ENCODE assay signal across 8 cellular contexts in genomic region chr6:110878751-110879539, GRCh38. TPM values are rescaled to one million over a fixed set of nuclear protein-coding genes. Genes with fewer than 3 reads are reported as not detected.
DNase-seq lines count a peak whose midpoint lies in the region; ATAC-seq and TF ChIP-seq lines count a peak whose summit lies in the region.

No MANE protein-coding gene starts in this region.

- no peak for TF ChIP-seq POLR2A in body of pancreas (IDR thresholded peaks at IDR 0.05)

- no peaks in the 10 kb centered on the region for H3K9me3 ChIP-seq in cardiac muscle cell (ENCODE audit: low read depth)
- H3K9me3 ChIP-seq in body of pancreas = no peaks in the 10 kb centered on the region
- no peaks in the 10 kb centered on the region for H3K9me3 ChIP-seq in stomach smooth muscle (ENCODE audit: control insufficient read depth in 2 of 2, low read length in 2 of 2)

- TF ChIP-seq CTCF in cardiac muscle cell (IDR thresholded peaks at IDR 0.05; ENCODE audit: low read depth, low read length) (peak; percentile 71), body of pancreas (IDR thresholded peaks at IDR 0.05) (peak in 6 of 7 experiments; percentile 13 to 37 (median 24))

- peak; percentile 45 to 61 for DNase-seq in cardiac muscle cell (ENCODE audit: low read depth in 1 of 2, low spot score in 1 of 2)
- DNase-seq in left cardiac atrium = no peak
- DNase-seq in OCI-M1 (lab: John Stamatoyannopoulos, UW) = peak; percentile 81
- peak in 1 of 4 donors; percentile 14 for DNase-seq in body of pancreas
- no peak for DNase-seq in NCI-H345 treated with DMSO at 0.1 percent for 48 hours (lab: John Stamatoyannopoulos, UW; ENCODE audit: unreplicated experiment)

- WGBS in body of pancreas, 2 donors = 6 to 11% methylated on average over 10 of the region's 10 CpGs

- no peak for ATAC-seq in left cardiac atrium
- ATAC-seq in body of pancreas = no peak
- ATAC-seq in HG02938 (IDR thresholded peaks at IDR 0.05; ENCODE audit: unreplicated experiment) = no peak

- H3K27ac ChIP-seq in cardiac muscle cell = peak overlapping the region; percentile 40
- H3K27ac ChIP-seq in body of pancreas = peak overlapping the region in 2 of 4 donors; percentile 23 to 40
- H3K27ac ChIP-seq in layer of hippocampus (ENCODE audit: low read depth, low read length) = peak overlapping the region; percentile 21
- H3K27ac ChIP-seq in stomach smooth muscle (ENCODE audit: low read length) = peak overlapping the region; percentile 0

- intact Hi-C loops in left cardiac atrium (cut with DNase I) (loop anchor here in 1 of 2 donors (5.0 to 10.0 kb wide), 2 partner anchors 76 to 352 kb away; partner anchors contain the start of gene GTF3C6), body of pancreas (cut with DNase I) (loop anchor here (10.0 kb wide), 1 partner anchor 64 kb away; the partner anchor contains the start of gene CDK19)

- H3K36me3 ChIP-seq in cardiac muscle cell = no peaks in the 10 kb centered on the region
- H3K36me3 ChIP-seq in body of pancreas (replicated peaks in 1 of 2; ENCODE audit: insufficient read depth in 1 of 2, low read depth in 2 of 2) = no peaks in the 10 kb centered on the region
- no peaks in the 10 kb centered on the region for H3K36me3 ChIP-seq in stomach smooth muscle (ENCODE audit: control insufficient read depth in 2 of 2, insufficient read depth in 2 of 2, low read length in 2 of 2)

- H3K4me3 ChIP-seq in cardiac muscle cell (peak overlapping the region; percentile 7), body of pancreas (no peak overlapping the region), stomach smooth muscle (ENCODE audit: low read length in 2 of 2) (peak overlapping the region; percentile 4 to 33)

- H3K4me1 ChIP-seq in cardiac muscle cell (ENCODE audit: low read depth) = peaks cover 54% of the 10 kb centered on the region
- H3K4me1 ChIP-seq in body of pancreas = peaks cover 67% of the 10 kb centered on the region
- peaks cover 14% of the 10 kb centered on the region for H3K4me1 ChIP-seq in stomach smooth muscle (ENCODE audit: control insufficient read depth, insufficient read depth, low read length)

- no peak overlapping the region for H3K9ac ChIP-seq in stomach smooth muscle (ENCODE audit: low read length in 2 of 2)

- H3K27me3 ChIP-seq in cardiac muscle cell (no peaks in the 10 kb centered on the region), body of pancreas (no peaks in the 10 kb centered on the region), layer of hippocampus (ENCODE audit: control insufficient read depth, insufficient read depth, low read length) (no peaks in the 10 kb centered on the region), stomach smooth muscle (ENCODE audit: control insufficient read depth in 1 of 2, insufficient read depth in 2 of 2, low read length in 2 of 2) (no peaks in the 10 kb centered on the region)

RNA-seq across cellular contexts. Expression of gene AMD1, which starts 4.4 kb away (rescaled TPM):
- total RNA-seq in cardiac muscle cell (29.7 and 48.2 TPM in 2 replicates), left cardiac atrium (10 to 100 TPM; 38.6 to 62.4 TPM), body of pancreas (10 to 100 TPM; 42.0 to 60.3 TPM)
- 45.1 and 47.0 TPM in 2 replicates for polyA plus RNA-seq in cardiac muscle cell

Comparison
In these comparisons a context has a peak if more than half of its experiments do, and no peak if none do; other contexts are left out.
1. DNase-seq: peak in cardiac muscle cell (2 of 2) and OCI-M1 (single experiment); none in left cardiac atrium (single experiment) and NCI-H345 treated with DMSO at 0.1 percent for 48 hours (single experiment).
2. H3K4me3 ChIP-seq: peak in cardiac muscle cell (single experiment) and stomach smooth muscle (2 of 2); none in body of pancreas (0 of 2).